Comparison of ENCODE assay signal across 18 cellular contexts in the genomic region with DNA sequence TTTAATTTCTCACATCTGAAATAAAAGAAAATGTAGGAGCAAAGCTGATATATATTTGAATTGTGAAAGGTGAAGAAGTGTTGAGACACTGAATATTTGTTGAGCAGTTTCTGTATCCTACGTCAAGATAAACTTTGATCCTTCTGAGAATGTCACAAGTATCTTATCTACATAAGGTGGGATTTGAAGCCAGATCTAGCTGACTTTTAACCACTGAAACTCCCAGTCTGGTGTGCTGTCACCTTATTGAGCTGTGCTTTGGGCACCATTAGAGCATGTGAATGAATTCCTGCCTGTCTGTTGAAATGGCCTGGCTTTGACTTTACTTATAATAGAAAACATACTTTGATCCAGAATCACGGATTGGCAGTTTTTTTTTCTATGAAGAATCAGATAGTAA. TPM values are rescaled to one million over a fixed set of nuclear protein-coding genes. Genes with fewer than 3 reads are reported as not detected.
A peak's percentile ranks its signal among the peaks of the same experiment; 100 is the strongest.
DNase-seq lines count a peak whose midpoint lies in the region; ATAC-seq and TF ChIP-seq lines count a peak whose summit lies in the region.
"Had no signal": no experiment of that assay in that cellular context is flagged by ENCODE, and none has a peak within 500 bp of the region (broad histone marks: within the 10 kb centered on the region; RNA-seq: fewer than 3 reads in every experiment).

No MANE protein-coding gene starts in this region.

- no peak overlapping the region for H3K4ac ChIP-seq in mesendoderm (ENCODE audit: low read depth, low read length)

- H3K4me3 ChIP-seq in NB4 (ENCODE audit: low read depth, low read length), result no peak overlapping the region
- no peak overlapping the region for H3K4me3 ChIP-seq in mesendoderm (ENCODE audit: low read length)
- no peak overlapping the region for H3K4me3 ChIP-seq in uterus
- H3K4me3 ChIP-seq: GM23248 had no signal

- no peaks in the 10 kb centered on the region for H3K9me3 ChIP-seq in uterus
- H3K9me3 ChIP-seq: BE2C, Caco-2 had no signal

- H3K18ac ChIP-seq in mesendoderm (ENCODE audit: low read length), result no peak overlapping the region

- H3K4me1 ChIP-seq in mesendoderm (ENCODE audit: control insufficient read depth, low read depth, low read length), result no peaks in the 10 kb centered on the region
- peaks cover 0 to 6% of the 10 kb centered on the region in 2 donors for H3K4me1 ChIP-seq in uterus
- H3K4me1 ChIP-seq: BE2C had no signal

- H3K23ac ChIP-seq in mesendoderm (ENCODE audit: low read length), result no peak overlapping the region

- no peak overlapping the region for H2BK5ac ChIP-seq in mesendoderm (ENCODE audit: low read length)

- H3K36me3 ChIP-seq in mesendoderm (ENCODE audit: control insufficient read depth, insufficient read depth, low read length) (no peaks in the 10 kb centered on the region), uterus (no peaks in the 10 kb centered on the region)
- H3K36me3 ChIP-seq: BE2C had no signal

- TF ChIP-seq CTCF in NB4 (IDR thresholded peaks at IDR 0.05; ENCODE audit: low read depth, low read length) (no peak), uterus (IDR thresholded peaks at IDR 0.05) (no peak)

- H3K27ac Mint-ChIP-seq in dendritic cell treated with granulocyte-macrophage colony-stimulating factor and Interleukin-4, amounts not matched to agents 40 ng/mL and 50 ng/mL, for 4 days, result peak overlapping the region; percentile 20
- H3K27ac Mint-ChIP-seq in activated naive CD4-positive, alpha-beta T cell treated with anti-CD3 and anti-CD28 coated beads, Interleukin-2, amount 50 U/mL, for 72 hours, result no peak overlapping the region
- H3K27ac Mint-ChIP-seq: CD4-positive, alpha-beta T cell; HFFc6 had no signal

- no peak overlapping the region for H2BK120ac ChIP-seq in mesendoderm (ENCODE audit: low read depth, low read length)

- no peak overlapping the region for H4K8ac ChIP-seq in mesendoderm (ENCODE audit: low read depth, low read length)

- H2BK15ac ChIP-seq in mesendoderm (replicated peaks; ENCODE audit: low read depth), result no peak overlapping the region

- no peak overlapping the region for H3K56ac ChIP-seq in mesendoderm (ENCODE audit: low read length)

- H4K5ac ChIP-seq in mesendoderm (ENCODE audit: low read length), result no peak overlapping the region

- H3K27me3 ChIP-seq in mesendoderm (ENCODE audit: insufficient read depth, low read length, poor library complexity) (no peaks in the 10 kb centered on the region), uterus (no peaks in the 10 kb centered on the region)
- H3K27me3 ChIP-seq: BE2C had no signal

- H3K79me2 ChIP-seq in mesendoderm (ENCODE audit: control insufficient read depth, insufficient read depth, low read length), result no peaks in the 10 kb centered on the region

- H3K4me2 ChIP-seq in mesendoderm (ENCODE audit: low read length), result no peak overlapping the region

- no peak for TF ChIP-seq POLR2A in NB4 (IDR thresholded peaks at IDR 0.05; ENCODE audit: extremely low read depth, insufficient read length)
- TF ChIP-seq POLR2A in uterus (IDR thresholded peaks at IDR 0.05), result no peak

- H3K79me1 ChIP-seq in mesendoderm (ENCODE audit: low read length), result no peaks in the 10 kb centered on the region

- H3K4me3 Mint-ChIP-seq in dendritic cell treated with granulocyte-macrophage colony-stimulating factor and Interleukin-4, amounts not matched to agents 40 ng/mL and 50 ng/mL, for 4 days, result no peak overlapping the region
- H3K4me3 Mint-ChIP-seq: CD4-positive, alpha-beta T cell; HFFc6 had no signal

- no CpG with 5 or more reads among the region's 2 CpGs for WGBS in mesendoderm (ENCODE audit: extremely low coverage, insufficient coverage, low lambda C conversion rate)

- no peaks in the 10 kb centered on the region for H3K9me3 Mint-ChIP-seq in dendritic cell treated with granulocyte-macrophage colony-stimulating factor and Interleukin-4, amounts not matched to agents 40 ng/mL and 50 ng/mL, for 4 days
- no peaks in the 10 kb centered on the region for H3K9me3 Mint-ChIP-seq in activated naive CD4-positive, alpha-beta T cell treated with anti-CD3 and anti-CD28 coated beads, Interleukin-2, amount 50 U/mL, for 72 hours
- H3K9me3 Mint-ChIP-seq: CD4-positive, alpha-beta T cell had no signal

- H3K36me3 Mint-ChIP-seq in dendritic cell treated with granulocyte-macrophage colony-stimulating factor and Interleukin-4, amounts not matched to agents 40 ng/mL and 50 ng/mL, for 4 days (ENCODE audit: low read depth), result peaks cover 72% of the 10 kb centered on the region
- H3K36me3 Mint-ChIP-seq in activated naive CD4-positive, alpha-beta T cell treated with anti-CD3 and anti-CD28 coated beads, Interleukin-2, amount 50 U/mL, for 72 hours, result no peaks in the 10 kb centered on the region

- DNase-seq in NB4 (ENCODE audit: low read depth) (peak; percentile 41), mesendoderm (peak; percentile 51), uterus (no peak)
- DNase-seq in activated naive CD4-positive, alpha-beta T cell treated with anti-CD3 and anti-CD28 coated beads, Interleukin-2, amount 50 U/mL, for 72 hours (ENCODE audit: low spot score in 2 of 2), result no peak
- DNase-seq: ACHN; BE2C; C1 segment of cervical spinal cord; Caco-2; CD4-positive, alpha-beta T cell; GM23248; H7; HFFc6; KG1 had no signal

- H3K27ac ChIP-seq in mesendoderm (ENCODE audit: low read depth, low read length) (no peak overlapping the region), uterus (peak overlapping the region; percentile 53 to 60)
- H3K27ac ChIP-seq: GM23248 had no signal

- H3K9ac ChIP-seq in mesendoderm (ENCODE audit: low read length), result no peak overlapping the region
- H3K9ac ChIP-seq: GM23248 had no signal

- intact Hi-C loops in dendritic cell treated with granulocyte-macrophage colony-stimulating factor and Interleukin-4, amounts not matched to agents 40 ng/mL and 50 ng/mL, for 4 days (cut with micrococcal nuclease), result no loop called here
- intact Hi-C loops in uterus (cut with DNase I; ENCODE audit: low total_unique reads), result no loop called here

- ATAC-seq in activated naive CD4-positive, alpha-beta T cell treated with anti-CD3 and anti-CD28 coated beads, Interleukin-2, amount 50 U/mL, for 72 hours, result no peak
- ATAC-seq in GM21717 (IDR thresholded peaks at IDR 0.05; ENCODE audit: unreplicated experiment) (no peak), HG02623 (IDR thresholded peaks at IDR 0.05; ENCODE audit: unreplicated experiment) (no peak)
- ATAC-seq: HCT116 had no signal

- H3K4me1 Mint-ChIP-seq in dendritic cell treated with granulocyte-macrophage colony-stimulating factor and Interleukin-4, amounts not matched to agents 40 ng/mL and 50 ng/mL, for 4 days (ENCODE audit: low read depth), result peaks cover 61% of the 10 kb centered on the region

- no peaks in the 10 kb centered on the region for H3K27me3 Mint-ChIP-seq in dendritic cell treated with granulocyte-macrophage colony-stimulating factor and Interleukin-4, amounts not matched to agents 40 ng/mL and 50 ng/mL, for 4 days

- no peak overlapping the region for H2AK5ac ChIP-seq in mesendoderm (ENCODE audit: low read length)

RNA-seq across cellular contexts. Expression of gene GPR141, which starts 15.2 kb away (rescaled TPM):
- 0.08 TPM for polyA plus RNA-seq in mesendoderm (2013, experiment 1 of 2)
- polyA plus RNA-seq in mesendoderm (2013, experiment 2 of 2), result 0.14 TPM
- total RNA-seq in uterus, result 1 to 10 TPM in 1 of 4 donors, under 1 TPM in 1, not detected in 2; 0.58 to 1.8 TPM
- not detected for total RNA-seq in activated naive CD4-positive, alpha-beta T cell treated with anti-CD3 and anti-CD28 coated beads, Interleukin-2, amount 50 U/mL, for 72 hours
- total RNA-seq: Caco-2; CD4-positive, alpha-beta T cell; GM23248; H7; HFFc6; HT-29 had no signal
- polyA plus RNA-seq: GM23248 had no signal

Comparison
In these comparisons a context has a peak if more than half of its experiments do, and no peak if none do; other contexts are left out.
1. DNase-seq: peak in NB4 (single experiment) and mesendoderm (single experiment); none in uterus (0 of 2) and activated naive CD4-positive, alpha-beta T cell treated with anti-CD3 and anti-CD28 coated beads, Interleukin-2, amount 50 U/mL, for 72 hours (0 of 2).